ENCODE assay signal across 27 cellular contexts in the genomic region with DNA sequence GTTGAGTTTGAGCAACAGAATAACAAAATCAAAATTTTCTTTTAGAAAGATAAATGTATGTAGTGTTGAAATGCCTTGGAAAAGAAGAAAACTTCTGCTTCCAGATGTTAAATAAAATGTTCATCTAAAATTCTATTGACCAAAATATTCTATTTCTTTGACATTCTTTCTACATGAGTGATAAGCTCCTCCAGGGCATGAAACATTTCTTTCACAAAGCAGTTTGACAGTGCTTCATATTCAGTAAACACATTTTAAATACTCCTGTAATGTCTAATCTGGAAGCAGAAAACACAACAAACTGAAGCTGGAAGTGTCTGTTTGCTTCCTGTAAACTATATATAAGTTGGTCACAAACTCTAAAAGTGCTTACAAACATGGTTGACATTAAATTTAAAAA.
"Had no signal": no experiment of that assay in that cellular context is flagged by ENCODE, and none has a peak within 500 bp of the region (broad histone marks: within the 10 kb centered on the region; RNA-seq: fewer than 3 reads in every experiment).

No MANE protein-coding gene starts in this region.

- H3K27ac ChIP-seq: colonic mucosa, dorsolateral prefrontal cortex, lower lobe of right lung, spleen, transverse colon had no signal

- H3K36me3 ChIP-seq: colonic mucosa, lower lobe of right lung, spleen, transverse colon had no signal

- DNase-seq: activated CD4-positive, alpha-beta T cell treated with anti-CD3 and anti-CD28 coated beads for 36 hours; activated CD4-positive, CD25-positive, alpha-beta regulatory T cell; activated CD8-positive, alpha-beta memory T cell treated with anti-CD3 and anti-CD28 coated beads, Interleukin-2, amount 10 ng/mL, durations not matched to agents 7 days and 5 days; activated CD8-positive, alpha-beta T cell treated with anti-CD3 and anti-CD28 coated beads, Interleukin-2, amount 10 ng/mL, durations not matched to agents 7 days and 5 days; activated T-cell treated with anti-CD3 and anti-CD28 coated beads, Interleukin-2, amount 50 U/mL, for 48 hours; anterior cingulate cortex; colonic mucosa; dorsolateral prefrontal cortex; effector memory CD8-positive, alpha-beta T cell; head of caudate nucleus; hippocampal formation; immature natural killer cell; kidney glomerular epithelial cell; lower lobe of right lung; mesenchymal stem cell; naive thymus-derived CD8-positive, alpha-beta T cell; nucleus accumbens; right cardiac atrium; spleen; stimulated activated naive CD4-positive, alpha-beta T cell; T-helper 1 cell; transverse colon had no signal

- H3K4me3 Mint-ChIP-seq: activated CD4-positive, alpha-beta T cell treated with anti-CD3 and anti-CD28 coated beads for 36 hours; activated CD8-positive, alpha-beta memory T cell treated with anti-CD3 and anti-CD28 coated beads, Interleukin-2, amount 10 ng/mL, durations not matched to agents 7 days and 5 days; activated CD8-positive, alpha-beta T cell treated with anti-CD3 and anti-CD28 coated beads, Interleukin-2, amount 10 ng/mL, durations not matched to agents 7 days and 5 days; effector memory CD8-positive, alpha-beta T cell; immature natural killer cell; naive thymus-derived CD8-positive, alpha-beta T cell; neural crest cell; T-helper 2 cell treated with Interferon-gamma antibody and Interleukin-4, amounts not matched to agents 5 μg/mL and 100 μg/mL, for 36 hours had no signal

- H3K27me3 ChIP-seq: colonic mucosa, dorsolateral prefrontal cortex, spleen, transverse colon had no signal

- ATAC-seq: activated CD4-positive, alpha-beta T cell treated with anti-CD3 and anti-CD28 coated beads for 36 hours; activated CD8-positive, alpha-beta memory T cell treated with anti-CD3 and anti-CD28 coated beads, Interleukin-2, amount 10 ng/mL, durations not matched to agents 7 days and 5 days; activated CD8-positive, alpha-beta T cell treated with anti-CD3 and anti-CD28 coated beads, Interleukin-2, amount 10 ng/mL, durations not matched to agents 7 days and 5 days; activated naive CD4-positive, alpha-beta T cell treated with anti-CD3 and anti-CD28 coated beads, Interleukin-2, amount 50 U/mL, for 72 hours; effector memory CD8-positive, alpha-beta T cell; left lobe of liver; lower lobe of right lung; naive thymus-derived CD8-positive, alpha-beta T cell; right cardiac atrium had no signal

- H3K4me1 Mint-ChIP-seq: activated CD4-positive, alpha-beta T cell treated with anti-CD3 and anti-CD28 coated beads for 36 hours; activated CD8-positive, alpha-beta memory T cell treated with anti-CD3 and anti-CD28 coated beads, Interleukin-2, amount 10 ng/mL, durations not matched to agents 7 days and 5 days; immature natural killer cell; naive thymus-derived CD8-positive, alpha-beta T cell; neural crest cell had no signal

- H3K27ac Mint-ChIP-seq: activated CD4-positive, alpha-beta T cell treated with anti-CD3 and anti-CD28 coated beads for 36 hours; activated CD8-positive, alpha-beta memory T cell treated with anti-CD3 and anti-CD28 coated beads, Interleukin-2, amount 10 ng/mL, durations not matched to agents 7 days and 5 days; activated CD8-positive, alpha-beta T cell treated with anti-CD3 and anti-CD28 coated beads, Interleukin-2, amount 10 ng/mL, durations not matched to agents 7 days and 5 days; activated naive CD4-positive, alpha-beta T cell treated with anti-CD3 and anti-CD28 coated beads, Interleukin-2, amount 50 U/mL, for 72 hours; activated T-helper 2 cell treated with anti-CD3 and anti-CD28 coated beads, Interferon-gamma antibody, Interleukin-2, Interleukin-4, amounts not matched to agents 10 μg/mL and 5 μg/mL and 100 μg/mL, durations not matched to agents 14 hours and 24 hours and 36 hours; effector memory CD8-positive, alpha-beta T cell; immature natural killer cell; naive thymus-derived CD8-positive, alpha-beta T cell; T-helper 2 cell treated with Interferon-gamma antibody and Interleukin-4, amounts not matched to agents 5 μg/mL and 100 μg/mL, for 36 hours had no signal

- H3K36me3 Mint-ChIP-seq: activated CD8-positive, alpha-beta memory T cell treated with anti-CD3 and anti-CD28 coated beads, Interleukin-2, amount 10 ng/mL, durations not matched to agents 7 days and 5 days; activated naive CD4-positive, alpha-beta T cell treated with anti-CD3 and anti-CD28 coated beads, Interleukin-2, amount 50 U/mL, for 72 hours; immature natural killer cell; naive thymus-derived CD8-positive, alpha-beta T cell had no signal

- H3K4me1 ChIP-seq: colonic mucosa, lower lobe of right lung, spleen, transverse colon had no signal

- H3K9me3 Mint-ChIP-seq: activated naive CD4-positive, alpha-beta T cell treated with anti-CD3 and anti-CD28 coated beads, Interleukin-2, amount 50 U/mL, for 72 hours; activated T-helper 2 cell treated with anti-CD3 and anti-CD28 coated beads, Interferon-gamma antibody, Interleukin-2, Interleukin-4, amounts not matched to agents 10 μg/mL and 5 μg/mL and 100 μg/mL, durations not matched to agents 14 hours and 24 hours and 36 hours; naive thymus-derived CD8-positive, alpha-beta T cell; neural crest cell; T-helper 2 cell treated with Interferon-gamma antibody and Interleukin-4, amounts not matched to agents 5 μg/mL and 100 μg/mL, for 36 hours had no signal

- H3K9me3 ChIP-seq: colonic mucosa, lower lobe of right lung, spleen, transverse colon had no signal

- H3K27me3 Mint-ChIP-seq: activated CD4-positive, alpha-beta T cell treated with anti-CD3 and anti-CD28 coated beads for 36 hours; effector memory CD8-positive, alpha-beta T cell; naive thymus-derived CD8-positive, alpha-beta T cell had no signal

- H3K4me3 ChIP-seq: colonic mucosa, dorsolateral prefrontal cortex, lower lobe of right lung, spleen, transverse colon had no signal
